ENCODE assay signal across 11 cellular contexts in genomic region chr13:99367663-99368448, GRCh38.
DNase-seq lines count a peak whose midpoint lies in the region; ATAC-seq, FAIRE-seq and TF ChIP-seq lines count a peak whose summit lies in the region.
"Had no signal": no experiment of that assay in that cellular context is flagged by ENCODE, and none has a peak within 500 bp of the region (broad histone marks: within the 10 kb centered on the region; RNA-seq: fewer than 3 reads in every experiment).

No MANE protein-coding gene starts in this region.

- H3K27me3 Mint-ChIP-seq in activated naive CD4-positive, alpha-beta T cell treated with anti-CD3 and anti-CD28 coated beads, Interleukin-2, amount 50 U/mL, for 24 hours = no peaks in the 10 kb centered on the region
- no peaks in the 10 kb centered on the region for H3K27me3 Mint-ChIP-seq in stimulated activated naive B cell treated with anti-CD40 and anti-IgM and Interleukin-4, amounts not matched to agents 10 μg/mL and 1 μg/mL and 100 μg/mL, for 72 hours

- no peak for TF ChIP-seq EP300 in H1 (IDR thresholded peaks at IDR 0.05; ENCODE audit: borderline replicate concordance in 1 of 2, low read depth in 2 of 2, low read length in 2 of 2)

- no peak for ATAC-seq in stimulated activated naive B cell treated with anti-CD40 and anti-IgM and Interleukin-4, amounts not matched to agents 10 μg/mL and 1 μg/mL and 100 μg/mL, for 72 hours (replicated peaks)
- no peak for ATAC-seq in GM21529 (IDR thresholded peaks at IDR 0.05; ENCODE audit: unreplicated experiment)

- H3K18ac ChIP-seq in H1 (ENCODE audit: extremely low read depth, low read length) = no peak overlapping the region

- no peak overlapping the region for H2BK20ac ChIP-seq in H1 (ENCODE audit: low read length)

- H3K4me3 Mint-ChIP-seq in activated naive CD4-positive, alpha-beta T cell treated with anti-CD3 and anti-CD28 coated beads, Interleukin-2, amount 50 U/mL, for 24 hours = peak overlapping the region; percentile 78
- peak overlapping the region in 1 of 2 donors; percentile 9 for H3K4me3 Mint-ChIP-seq in stimulated activated naive B cell treated with anti-CD40 and anti-IgM and Interleukin-4, amounts not matched to agents 10 μg/mL and 1 μg/mL and 100 μg/mL, for 72 hours
- H3K4me3 Mint-ChIP-seq: mesothelial cell of epicardium had no signal

- H3K79me2 ChIP-seq in H1 (ENCODE audit: control insufficient read depth in 1 of 2, insufficient read depth in 2 of 2, low read length in 2 of 2) = no peaks in the 10 kb centered on the region

- no peak overlapping the region for H3K4me3 ChIP-seq in Peyer's patch
- H3K4me3 ChIP-seq in H1 (ENCODE audit: extremely low read depth in 1 of 4, insufficient read depth in 2 of 4, low read depth in 3 of 4, low read length in 4 of 4) = no peak overlapping the region

- peaks cover 0 to 4% (median 0%) of the 10 kb centered on the region in 4 donors for H3K4me1 ChIP-seq in Peyer's patch
- H3K4me1 ChIP-seq in H1 (replicated peaks in 1 of 4; ENCODE audit: control insufficient read depth in 3 of 4, insufficient read depth in 4 of 4, low read length in 3 of 4) = peaks cover 0 to 4% (median 2%) of the 10 kb centered on the region in 4 experiments; a peak in 2 of 7 replicates

- no peak overlapping the region for H2BK5ac ChIP-seq in H1 (ENCODE audit: low read depth, low read length)

- no peak for DNase-seq in activated naive CD4-positive, alpha-beta T cell treated with anti-CD3 and anti-CD28 coated beads, Interleukin-2, amount 50 U/mL, for 16 hours
- DNase-seq in Peyer's patch (peak in 1 of 3 donors; percentile 14), H1 (ENCODE audit: low read depth in 1 of 2, low spot score in 2 of 2) (peak in 1 of 2 experiments; percentile 48), NCI-H146 treated with DMSO at 0.1 percent for 48 hours (lab: John Stamatoyannopoulos, UW; ENCODE audit: unreplicated experiment) (no peak), SKM-1 treated with dmso at 0.1 percent for 144 hours (lab: John Stamatoyannopoulos, UW; ENCODE audit: unreplicated experiment) (no peak)
- no peak for DNase-seq in stimulated activated naive B cell treated with anti-CD40 and anti-IgM and Interleukin-4, amounts not matched to agents 10 μg/mL and 1 μg/mL and 100 μg/mL, for 72 hours
- DNase-seq: NCI-H1417 treated with DMSO at 0.1 percent for 48 hours; NK-92 treated with Interleukin-12 subunit alpha and Interleukin-12 subunit beta, amount 100 ng/mL, for 24 hours had no signal

- H4K8ac ChIP-seq in H1 (ENCODE audit: extremely low read depth, insufficient read depth, low read length) = no peak overlapping the region

- H3K9me3 ChIP-seq in Peyer's patch (no peaks in the 10 kb centered on the region), H1 (ENCODE audit: insufficient read depth in 2 of 2, low read depth in 1 of 2, low read length in 1 of 2) (no peaks in the 10 kb centered on the region)

- WGBS in H1 (ENCODE audit: extremely low coverage in 1 of 2, insufficient coverage in 1 of 2, insufficient read length in 1 of 2, insufficient replicate concordance in 2 of 2, low coverage in 1 of 2, low lambda C conversion rate in 2 of 2, missing lambda C conversion rate in 1 of 2), 2 experiments = 81% methylated on average over 16 of the region's 16 CpGs; no CpG with 5 or more reads in 1 of the 2 experiments

- no peak overlapping the region for H4K5ac ChIP-seq in H1 (ENCODE audit: insufficient read length, low read depth, low read length)

- no peak overlapping the region for H3K14ac ChIP-seq in H1 (ENCODE audit: insufficient read length)

- CTCF ChIA-PET in H1 (lab: Charles Lee; ENCODE audit: partially characterized antibody) = interaction anchor here (0.7 to 3.9 kb wide), 27 partner anchors 8 to 1654 kb away, joined by 3 to 37 read pairs (median 4); partner anchors contain the start of gene UBAC2

- peaks cover 24% of the 10 kb centered on the region for H3K36me3 Mint-ChIP-seq in activated naive CD4-positive, alpha-beta T cell treated with anti-CD3 and anti-CD28 coated beads, Interleukin-2, amount 50 U/mL, for 24 hours
- H3K36me3 Mint-ChIP-seq in stimulated activated naive B cell treated with anti-CD40 and anti-IgM and Interleukin-4, amounts not matched to agents 10 μg/mL and 1 μg/mL and 100 μg/mL, for 72 hours = peaks cover 39 to 59% of the 10 kb centered on the region in 2 donors

- H3K79me1 ChIP-seq in H1 (ENCODE audit: low read depth, low read length) = no peaks in the 10 kb centered on the region

- TF ChIP-seq CTCF in Peyer's patch (IDR thresholded peaks at IDR 0.05) = no peak
- TF ChIP-seq CTCF in H1 (IDR thresholded peaks at IDR 0.05; ENCODE audit: control extremely low read depth in 1 of 3, insufficient read depth in 1 of 3, low read depth in 1 of 3, low read length in 3 of 3) = peak; percentile 45 to 60 (median 46); a peak in 3 of 4 replicates

- H4K20me1 ChIP-seq in H1 (replicated peaks in 1 of 2; ENCODE audit: control insufficient read depth in 1 of 2, insufficient read depth in 2 of 2, low read length in 2 of 2) = peaks cover 1 to 2% of the 10 kb centered on the region in 2 experiments

- no peaks in the 10 kb centered on the region for H3K9me3 Mint-ChIP-seq in activated naive CD4-positive, alpha-beta T cell treated with anti-CD3 and anti-CD28 coated beads, Interleukin-2, amount 50 U/mL, for 24 hours
- peaks cover 0 to 1% of the 10 kb centered on the region in 2 donors for H3K9me3 Mint-ChIP-seq in stimulated activated naive B cell treated with anti-CD40 and anti-IgM and Interleukin-4, amounts not matched to agents 10 μg/mL and 1 μg/mL and 100 μg/mL, for 72 hours
- H3K9me3 Mint-ChIP-seq: mesothelial cell of epicardium had no signal

- H3K27ac Mint-ChIP-seq in activated naive CD4-positive, alpha-beta T cell treated with anti-CD3 and anti-CD28 coated beads, Interleukin-2, amount 50 U/mL, for 24 hours = peak overlapping the region; percentile 91
- peak overlapping the region; percentile 85 for H3K27ac Mint-ChIP-seq in stimulated activated naive B cell treated with anti-CD40 and anti-IgM and Interleukin-4, amounts not matched to agents 10 μg/mL and 1 μg/mL and 100 μg/mL, for 72 hours
- H3K27ac Mint-ChIP-seq: mesothelial cell of epicardium had no signal

- H4K91ac ChIP-seq in H1 (replicated peaks; ENCODE audit: insufficient read length, low read length) = no peak overlapping the region

- no peak overlapping the region for H3K9ac ChIP-seq in H1 (replicated peaks in 1 of 4; ENCODE audit: extremely low read depth in 1 of 4, low read depth in 3 of 4, low read length in 3 of 4)

- no peak overlapping the region for H3K23ac ChIP-seq in H1 (ENCODE audit: insufficient read length)

- H2BK15ac ChIP-seq in H1 (ENCODE audit: low read length) = no peak overlapping the region

- H3K36me3 ChIP-seq in Peyer's patch (peaks cover 0 to 29% (median 0%) of the 10 kb centered on the region in 3 donors), H1 (ENCODE audit: control insufficient read depth in 2 of 4, insufficient read depth in 4 of 4, low read length in 3 of 4) (peaks cover 0 to 8% (median 2%) of the 10 kb centered on the region in 4 experiments; a peak in 4 of 8 replicates)

- H2AK5ac ChIP-seq in H1 (ENCODE audit: low read depth, low read length) = no peak overlapping the region

- H3K27ac ChIP-seq in Peyer's patch = peak overlapping the region in 3 of 4 donors; percentile 24 to 61 (median 61)
- H3K27ac ChIP-seq in H1 (ENCODE audit: low read depth, low read length) = no peak overlapping the region

- H3K56ac ChIP-seq in H1 (replicated peaks; ENCODE audit: insufficient read length, low read depth, low read length) = no peak overlapping the region

- H3K4me2 ChIP-seq in H1 (ENCODE audit: insufficient read depth in 1 of 2, low read depth in 2 of 2, low read length in 2 of 2) = no peak overlapping the region

- no peak overlapping the region for H2BK12ac ChIP-seq in H1 (ENCODE audit: low read depth, low read length)

- POLR2A ChIA-PET in H1 (lab: Charles Lee; ENCODE audit: partially characterized antibody) = no interaction called here

- H3K4me1 Mint-ChIP-seq in activated naive CD4-positive, alpha-beta T cell treated with anti-CD3 and anti-CD28 coated beads, Interleukin-2, amount 50 U/mL, for 24 hours = peaks cover 98% of the 10 kb centered on the region
- peaks cover 49 to 75% of the 10 kb centered on the region in 2 donors for H3K4me1 Mint-ChIP-seq in stimulated activated naive B cell treated with anti-CD40 and anti-IgM and Interleukin-4, amounts not matched to agents 10 μg/mL and 1 μg/mL and 100 μg/mL, for 72 hours
- H3K4me1 Mint-ChIP-seq: mesothelial cell of epicardium had no signal

- TF ChIP-seq POLR2A in Peyer's patch (IDR thresholded peaks at IDR 0.05) (no peak), H1 (IDR thresholded peaks at IDR 0.05; ENCODE audit: control extremely low read depth in 1 of 2, low read depth in 2 of 2, low read length in 2 of 2) (no peak)

- no peak overlapping the region for H2BK120ac ChIP-seq in H1 (replicated peaks; ENCODE audit: low read depth, low read length)

- FAIRE-seq in H1 (lab: Jason Lieb, UNC) = no peak

- peak; percentile 67 to 77 for TF ChIP-seq RAD21 in H1 (IDR thresholded peaks at IDR 0.05 in 1 of 2, conservative IDR thresholded peaks at IDR 0.05 in 1 of 2; ENCODE audit: low read depth in 2 of 2, low read length in 2 of 2)

- no peaks in the 10 kb centered on the region for H3K23me2 ChIP-seq in H1 (ENCODE audit: low read depth, low read length)

- H3K4ac ChIP-seq in H1 (replicated peaks; ENCODE audit: insufficient read length, low read depth, low read length) = no peak overlapping the region

- H2AFZ ChIP-seq in H1 (ENCODE audit: low read length) = no peak overlapping the region

- H3K27me3 ChIP-seq in Peyer's patch = no peaks in the 10 kb centered on the region
- no peaks in the 10 kb centered on the region for H3K27me3 ChIP-seq in H1 (replicated peaks in 1 of 4; ENCODE audit: control insufficient read depth in 3 of 4, extremely low read depth in 1 of 4, insufficient read depth in 3 of 4, low read length in 3 of 4)

TF ChIP-seq in H1, 55 proteins besides CTCF, POLR2A, EP300 and RAD21 (continues in another document):
- TF ChIP-seq CREB1 (IDR thresholded peaks at IDR 0.05) (no peak), POU5F1 (IDR thresholded peaks at IDR 0.05; ENCODE audit: low read depth, low read length) (no peak), CBX8 (IDR thresholded peaks at IDR 0.05; ENCODE audit: borderline replicate concordance, low read depth, low read length) (no peak), SIN3A (conservative IDR thresholded peaks at IDR 0.05 in 1 of 2, IDR thresholded peaks at IDR 0.05 in 1 of 2; ENCODE audit: low read depth in 1 of 2, low read length in 2 of 2) (no peak), FOSL1 (IDR thresholded peaks at IDR 0.05; ENCODE audit: insufficient read depth, low read depth, low read length) (no peak), SAP30 (IDR thresholded peaks at IDR 0.05; ENCODE audit: insufficient read depth, insufficient replicate concordance, low read length) (no peak), RFX5 (IDR thresholded peaks at IDR 0.05; ENCODE audit: borderline replicate concordance, low read depth, low read length) (no peak), E2F6 (IDR thresholded peaks at IDR 0.05) (no peak)

Comparison
In these comparisons a context has a peak if more than half of its experiments do, and no peak if none do; other contexts are left out.
1. CTCF ChIP-seq: peak in H1 (3 of 3); none in Peyer's patch (0 of 6).